In the genomic region with DNA sequence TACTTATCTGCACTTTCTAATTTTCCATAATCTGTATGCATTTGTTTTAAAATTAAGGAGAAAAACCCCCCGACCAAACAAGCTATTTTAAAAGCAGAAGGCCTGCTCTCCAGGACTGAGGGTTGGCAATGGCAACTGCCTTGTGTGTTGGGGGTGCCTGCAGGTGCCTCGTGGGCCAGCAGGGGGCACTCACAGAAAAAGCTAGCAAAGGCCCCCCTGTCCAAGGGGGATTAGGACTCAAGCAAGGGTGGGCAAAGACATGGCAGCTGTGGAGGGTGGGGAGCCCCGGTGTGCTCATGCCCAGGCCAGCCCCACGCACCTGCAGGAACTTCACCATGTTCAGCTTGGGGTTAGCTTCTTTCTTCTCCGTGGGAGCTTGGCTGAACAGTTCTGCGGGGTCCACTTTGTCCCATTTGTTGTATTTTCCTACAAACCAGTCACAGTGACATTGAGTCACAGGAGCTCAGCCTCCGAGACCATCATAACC, we compare ENCODE assay signal across 8 cellular contexts. TPM values are rescaled to one million over a fixed set of nuclear protein-coding genes. Genes with fewer than 3 reads are reported as not detected.
DNase-seq lines count a peak whose midpoint lies in the region; ATAC-seq and TF ChIP-seq lines count a peak whose summit lies in the region.

No MANE protein-coding gene starts in this region.

- H3K27ac Mint-ChIP-seq in HFFc6 (no peak overlapping the region), type B pancreatic cell (no peak overlapping the region)

- H3K9me3 ChIP-seq in BLaER1, result no peaks in the 10 kb centered on the region
- H3K9me3 ChIP-seq in colonic mucosa, result no peaks in the 10 kb centered on the region

- H3K4me1 Mint-ChIP-seq in HFFc6 (ENCODE audit: low read depth) (no peaks in the 10 kb centered on the region; the same call in 1 of the 2 replicates), type B pancreatic cell (ENCODE audit: unreplicated experiment) (no peaks in the 10 kb centered on the region)

- peak overlapping the region; percentile 55; the same call in 1 of the 2 replicates for H3K9ac ChIP-seq in BLaER1
- no peak overlapping the region for H3K9ac ChIP-seq in colonic mucosa (ENCODE audit: low read depth in 2 of 2, low read length in 2 of 2)

- no peaks in the 10 kb centered on the region for H3K27me3 ChIP-seq in BLaER1
- no peaks in the 10 kb centered on the region for H3K27me3 ChIP-seq in colonic mucosa

- peak; percentile 93 for TF ChIP-seq CTCF in HFFc6 (IDR thresholded peaks at IDR 0.05)
- TF ChIP-seq CTCF in colonic mucosa (IDR thresholded peaks at IDR 0.05), result peak; percentile 86
- peak; percentile 92 for TF ChIP-seq CTCF in type B pancreatic cell (conservative IDR thresholded peaks at IDR 0.05)

- DNase-seq in HFFc6 (no peak), colonic mucosa (peak; percentile 45), midbrain (lab: John Stamatoyannopoulos, UW) (peak; percentile 31), type B pancreatic cell (ENCODE audit: extremely low spot score, unreplicated experiment) (no peak)

- intact Hi-C loops in colonic mucosa (cut with DNase I), result no loop called here

- H3K4me2 ChIP-seq in BLaER1, result peak overlapping the region; percentile 55

- H3K9me3 Mint-ChIP-seq in HFFc6, result no peaks in the 10 kb centered on the region
- H3K9me3 Mint-ChIP-seq in type B pancreatic cell, result no peaks in the 10 kb centered on the region

- H3K4me3 ChIP-seq in BLaER1 (no peak overlapping the region), colonic mucosa (no peak overlapping the region)

- no peaks in the 10 kb centered on the region for H3K27me3 Mint-ChIP-seq in HFFc6 (ENCODE audit: insufficient read depth)
- no peaks in the 10 kb centered on the region for H3K27me3 Mint-ChIP-seq in type B pancreatic cell

- peaks cover 40% of the 10 kb centered on the region for H4K20me1 ChIP-seq in BLaER1

- H3K36me3 Mint-ChIP-seq in HFFc6 (ENCODE audit: low read depth), result peaks cover 25% of the 10 kb centered on the region
- peaks cover 3% of the 10 kb centered on the region for H3K36me3 Mint-ChIP-seq in type B pancreatic cell

- peaks cover 10% of the 10 kb centered on the region for H3K4me1 ChIP-seq in BLaER1
- H3K4me1 ChIP-seq in colonic mucosa, result no peaks in the 10 kb centered on the region

- H3K4me3 Mint-ChIP-seq in HFFc6 (no peak overlapping the region), type B pancreatic cell (no peak overlapping the region)

- peak; percentile 38 to 66 for ATAC-seq in activated CD4-positive, CD25-positive, alpha-beta regulatory T cell treated with anti-CD3 and anti-CD28 coated beads, Interleukin-2, amount 50 U/mL, for 24 hours
- no peak for ATAC-seq in HG03135 (IDR thresholded peaks at IDR 0.05; ENCODE audit: unreplicated experiment)
- no peak for ATAC-seq in HG03439 (IDR thresholded peaks at IDR 0.05; ENCODE audit: unreplicated experiment)

- H3K27ac ChIP-seq in BLaER1 (peak overlapping the region; percentile 49), colonic mucosa (no peak overlapping the region)

- H3K36me3 ChIP-seq in BLaER1, result peaks cover 92% of the 10 kb centered on the region
- H3K36me3 ChIP-seq in colonic mucosa, result peaks cover 15% of the 10 kb centered on the region

RNA-seq across cellular contexts. Expression of a gene that starts 10.3 kb away (rescaled TPM):
- 10 to 100 TPM; 13.8 to 17.1 (median 15.2) TPM for total RNA-seq in HFFc6 (2021; fragmentation: NEBNext Ultra II Directional; extraction: Animal tissue kit (Norgen Biotek cat#: 25700))
- total RNA-seq in colonic mucosa (10 to 100 TPM; 20.1 to 37.4 TPM), type B pancreatic cell (ENCODE audit: low replicate concordance) (47.7 and 66.3 TPM in 2 replicates)

RNA-seq across cellular contexts. Expression of a gene that starts 19.7 kb away (rescaled TPM):
- 10 to 100 TPM; 56.1 to 65.3 (median 60.6) TPM for total RNA-seq in HFFc6 (2021; fragmentation: NEBNext Ultra II Directional; extraction: Animal tissue kit (Norgen Biotek cat#: 25700))
- total RNA-seq in colonic mucosa (10 to 100 TPM in 1 of 2 donors, 1 to 10 TPM in 1; 9.5 to 15.3 TPM), type B pancreatic cell (ENCODE audit: low replicate concordance) (16.9 and 25.1 TPM in 2 replicates)

Comparison
In these comparisons a context has a peak if more than half of its experiments do, and no peak if none do; other contexts are left out.
1. DNase-seq: peak in colonic mucosa (single experiment) and midbrain (single experiment); none in HFFc6 (single experiment) and type B pancreatic cell (single experiment).
2. ATAC-seq: peak in activated CD4-positive, CD25-positive, alpha-beta regulatory T cell treated with anti-CD3 and anti-CD28 coated beads, Interleukin-2, amount 50 U/mL, for 24 hours (2 of 2); none in HG03135 (single experiment) and HG03439 (single experiment).
3. Peak in every context shown above with its lines, with median percentiles within 50 percentile points of each other: CTCF ChIP-seq.